In the genomic region with DNA sequence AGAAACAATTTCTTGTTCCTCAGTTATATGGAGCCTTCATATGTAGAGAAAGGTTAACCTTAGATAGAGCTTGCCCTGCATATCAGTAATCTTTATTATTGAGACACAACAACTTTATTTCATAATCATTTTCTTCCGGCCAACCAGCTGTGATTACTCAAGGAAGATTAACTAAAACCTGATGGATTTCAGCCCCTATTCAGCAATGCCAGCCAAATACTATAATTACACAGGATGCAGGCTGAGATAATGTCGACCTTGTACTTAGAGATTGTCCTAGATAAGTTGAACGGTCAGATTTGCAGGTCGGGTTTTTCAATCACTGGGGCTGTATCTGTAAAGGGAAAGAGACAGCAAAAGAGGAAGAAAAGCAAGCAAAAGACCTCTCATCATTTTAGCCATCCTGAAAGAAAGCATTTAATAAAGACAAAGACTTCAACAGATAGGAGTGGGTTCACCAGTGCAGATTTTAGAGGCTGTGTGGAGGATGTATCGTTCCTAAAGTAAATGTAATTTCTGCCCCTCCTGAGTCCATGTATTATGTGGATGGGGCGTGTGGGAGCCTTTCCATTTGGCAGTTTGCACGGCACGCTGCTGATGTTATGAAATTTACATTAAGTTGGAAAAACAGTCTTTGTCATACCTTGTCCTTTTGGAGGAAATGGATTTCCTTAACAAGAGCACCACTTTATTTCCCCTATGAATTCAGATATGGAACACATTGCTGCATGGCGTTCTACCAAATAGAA, we compare ENCODE assay signal across 11 cellular contexts.
DNase-seq lines count a peak whose midpoint lies in the region; ATAC-seq, FAIRE-seq and TF ChIP-seq lines count a peak whose summit lies in the region.
"Had no signal": no experiment of that assay in that cellular context is flagged by ENCODE, and none has a peak within 500 bp of the region (broad histone marks: within the 10 kb centered on the region; RNA-seq: fewer than 3 reads in every experiment).

No MANE protein-coding gene starts in this region.

- H3K4me3 ChIP-seq in HepG2 (replicated peaks in 1 of 3; ENCODE audit: insufficient read depth in 1 of 3, low read depth in 2 of 3, low read length in 3 of 3) (peak overlapping the region in 1 of 3 experiments; percentile 28; a peak in 2 of 6 replicates), subcutaneous abdominal adipose tissue (ENCODE audit: low read depth in 1 of 5, low read length in 5 of 5) (peak overlapping the region in 3 of 5 donors; percentile 1 to 15 (median 12)), mucosa of descending colon (no peak overlapping the region)

- CTCF ChIA-PET in HepG2 (lab: Yijun Ruan, JAX; ENCODE audit: low intra/inter-chr PET ratio, low total read pairs), result no interaction called here

- no peak for FAIRE-seq in HepG2 (lab: Jason Lieb, UNC)

- TF ChIP-seq CTCF in HepG2 (CRISPR knock-in tag; IDR thresholded peaks at IDR 0.05), result no peak
- TF ChIP-seq CTCF in mucosa of descending colon (IDR thresholded peaks at IDR 0.05), result no peak

- no peaks in the 10 kb centered on the region for H4K20me1 ChIP-seq in HepG2 (ENCODE audit: insufficient read depth, low read length)

- H3K36me3 ChIP-seq in HepG2 (replicated peaks in 1 of 2; ENCODE audit: control insufficient read depth in 1 of 2, insufficient read depth in 2 of 2, low read length in 2 of 2) (no peaks in the 10 kb centered on the region), subcutaneous abdominal adipose tissue (ENCODE audit: control insufficient read depth in 5 of 5, insufficient read depth in 5 of 5, low read length in 5 of 5) (no peaks in the 10 kb centered on the region), mucosa of descending colon (ENCODE audit: low read depth) (no peaks in the 10 kb centered on the region)

- peak; percentile 10 for DNase-seq in NCI-H69 (lab: John Stamatoyannopoulos, UW)
- peak; percentile 87 for DNase-seq in dermis blood vessel endothelial cell
- DNase-seq in HepG2 (ENCODE audit: low spot score), result peak; percentile 86
- DNase-seq in mucosa of descending colon, result no peak
- DNase-seq in GDM1 (lab: John Stamatoyannopoulos, UW), result no peak
- DNase-seq in KG1 (lab: John Stamatoyannopoulos, UW), result no peak
- DNase-seq: anterior cingulate cortex, NCI-H1417 treated with DMSO at 0.1 percent for 48 hours had no signal

- peak overlapping the region; percentile 71 for H3K4me2 ChIP-seq in HepG2 (ENCODE audit: low read depth, low read length)

- POLR2A ChIA-PET in HepG2 (lab: Yijun Ruan, JAX), result no interaction called here

- H3K27ac ChIP-seq in HepG2 (ENCODE audit: extremely low read length, insufficient read depth, low read length) (peak overlapping the region; percentile 52), subcutaneous abdominal adipose tissue (ENCODE audit: low read depth, low read length) (peak overlapping the region; percentile 10)

- 10% methylated on average over 9 of the region's 9 CpGs for WGBS in HepG2 (ENCODE audit: low lambda C conversion rate)

- in situ Hi-C loops in HepG2 (cut with HindIII; ENCODE audit: extremely low pct_ligation_motif_present, low pct_unique_long_range_greater_than_20kb), result no loop called here

- H3K79me2 ChIP-seq in HepG2 (ENCODE audit: insufficient read depth, low read length), result no peaks in the 10 kb centered on the region

- TF ChIP-seq EP300 in HepG2 (IDR thresholded peaks at IDR 0.05; ENCODE audit: low read depth in 2 of 2, low read length in 2 of 2) (peak in 1 of 2 experiments; percentile 70; a peak in 1 of 4 replicates), HepG2 (CRISPR knock-in tag; IDR thresholded peaks at IDR 0.05; ENCODE audit: borderline replicate concordance) (no peak; the same call in 1 of the 2 replicates)

- H2AFZ ChIP-seq in HepG2 (ENCODE audit: low read length), result no peak overlapping the region

- H3K9me3 ChIP-seq in HepG2 (ENCODE audit: low read length), result no peaks in the 10 kb centered on the region
- no peaks in the 10 kb centered on the region for H3K9me3 ChIP-seq in subcutaneous abdominal adipose tissue (ENCODE audit: control insufficient read depth in 5 of 5, low read length in 5 of 5)
- H3K9me3 ChIP-seq in mucosa of descending colon, result no peaks in the 10 kb centered on the region

- no peak for TF ChIP-seq POLR2A in HepG2 (IDR thresholded peaks at IDR 0.05; ENCODE audit: insufficient read depth in 1 of 2, low read depth in 2 of 2, low read length in 2 of 2)

- intact Hi-C loops in HepG2 (cut with micrococcal nuclease; ENCODE audit: unreplicated experiment) (no loop called here), mucosa of descending colon (cut with DNase I, micrococcal nuclease) (no loop called here)

- BruUV-seq in HepG2 (replicated peaks; lab: Mats Ljungman, UMichigan), result no TSS peak

- ATAC-seq in HepG2, result peak; percentile 98
- ATAC-seq in HG03342 (IDR thresholded peaks at IDR 0.05; ENCODE audit: unreplicated experiment), result no peak
- no peak for ATAC-seq in mucosa of descending colon
- ATAC-seq: left lobe of liver had no signal

- no peak overlapping the region for H3K9ac ChIP-seq in HepG2 (ENCODE audit: insufficient read depth, low read depth, low read length)
- H3K9ac ChIP-seq in subcutaneous abdominal adipose tissue (ENCODE audit: low read length in 5 of 5), result no peak overlapping the region

- H3K4me1 ChIP-seq in HepG2 (ENCODE audit: insufficient read depth, low read length) (peaks cover 40% of the 10 kb centered on the region), subcutaneous abdominal adipose tissue (ENCODE audit: control insufficient read depth in 5 of 5, insufficient read depth in 5 of 5, low read length in 5 of 5) (peaks cover 0 to 34% (median 21%) of the 10 kb centered on the region in 5 donors), mucosa of descending colon (ENCODE audit: low read depth) (no peaks in the 10 kb centered on the region)

- no peaks in the 10 kb centered on the region for H3K27me3 ChIP-seq in HepG2 (ENCODE audit: control insufficient read depth in 1 of 2, insufficient read depth in 2 of 2, low read length in 2 of 2)
- H3K27me3 ChIP-seq in subcutaneous abdominal adipose tissue (ENCODE audit: control insufficient read depth in 5 of 5, insufficient read depth in 4 of 5, low read length in 5 of 5), result no peaks in the 10 kb centered on the region

- TF ChIP-seq RAD21 in HepG2 (CRISPR knock-in tag; IDR thresholded peaks at IDR 0.05), result no peak

TF ChIP-seq in HepG2, 621 proteins besides CTCF, POLR2A, EP300 and RAD21 (continues in another document):
- TF ChIP-seq, protein P1, sequence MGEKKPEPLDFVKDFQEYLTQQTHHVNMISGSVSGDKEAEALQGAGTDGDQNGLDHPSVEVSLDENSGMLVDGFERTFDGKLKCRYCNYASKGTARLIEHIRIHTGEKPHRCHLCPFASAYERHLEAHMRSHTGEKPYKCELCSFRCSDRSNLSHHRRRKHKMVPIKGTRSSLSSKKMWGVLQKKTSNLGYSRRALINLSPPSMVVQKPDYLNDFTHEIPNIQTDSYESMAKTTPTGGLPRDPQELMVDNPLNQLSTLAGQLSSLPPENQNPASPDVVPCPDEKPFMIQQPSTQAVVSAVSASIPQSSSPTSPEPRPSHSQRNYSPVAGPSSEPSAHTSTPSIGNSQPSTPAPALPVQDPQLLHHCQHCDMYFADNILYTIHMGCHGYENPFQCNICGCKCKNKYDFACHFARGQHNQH (CRISPR knock-in tag; IDR thresholded peaks at IDR 0.05), result 0 out of 2 replicates have a peak, but pooled peaks have one; percentile 28
- peak; percentile 48; the same call in 1 of the 2 replicates for TF ChIP-seq TCF7 (IDR thresholded peaks at IDR 0.05; ENCODE audit: low read depth)
- TF ChIP-seq, protein P2, sequence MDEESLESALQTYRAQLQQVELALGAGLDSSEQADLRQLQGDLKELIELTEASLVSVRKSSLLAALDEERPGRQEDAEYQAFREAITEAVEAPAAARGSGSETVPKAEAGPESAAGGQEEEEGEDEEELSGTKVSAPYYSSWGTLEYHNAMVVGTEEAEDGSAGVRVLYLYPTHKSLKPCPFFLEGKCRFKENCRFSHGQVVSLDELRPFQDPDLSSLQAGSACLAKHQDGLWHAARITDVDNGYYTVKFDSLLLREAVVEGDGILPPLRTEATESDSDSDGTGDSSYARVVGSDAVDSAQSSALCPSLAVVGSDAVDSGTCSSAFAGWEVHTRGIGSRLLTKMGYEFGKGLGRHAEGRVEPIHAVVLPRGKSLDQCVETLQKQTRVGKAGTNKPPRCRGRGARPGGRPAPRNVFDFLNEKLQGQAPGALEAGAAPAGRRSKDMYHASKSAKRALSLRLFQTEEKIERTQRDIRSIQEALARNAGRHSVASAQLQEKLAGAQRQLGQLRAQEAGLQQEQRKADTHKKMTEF (CRISPR knock-in tag; IDR thresholded peaks at IDR 0.05), result peak; percentile 37; the same call in 1 of the 2 replicates
- TF ChIP-seq TBP (CRISPR knock-in tag; IDR thresholded peaks at IDR 0.05), result no peak
- TF ChIP-seq NCOA5 (CRISPR knock-in tag; IDR thresholded peaks at IDR 0.05), result no peak
- peak; percentile 66 for TF ChIP-seq POGZ (CRISPR knock-in tag; IDR thresholded peaks at IDR 0.05)
- no peak for TF ChIP-seq KDM4B (CRISPR knock-in tag; IDR thresholded peaks at IDR 0.05)
- TF ChIP-seq ZBTB42 (CRISPR knock-in tag; IDR thresholded peaks at IDR 0.05), result no peak
- TF ChIP-seq, protein P3, sequence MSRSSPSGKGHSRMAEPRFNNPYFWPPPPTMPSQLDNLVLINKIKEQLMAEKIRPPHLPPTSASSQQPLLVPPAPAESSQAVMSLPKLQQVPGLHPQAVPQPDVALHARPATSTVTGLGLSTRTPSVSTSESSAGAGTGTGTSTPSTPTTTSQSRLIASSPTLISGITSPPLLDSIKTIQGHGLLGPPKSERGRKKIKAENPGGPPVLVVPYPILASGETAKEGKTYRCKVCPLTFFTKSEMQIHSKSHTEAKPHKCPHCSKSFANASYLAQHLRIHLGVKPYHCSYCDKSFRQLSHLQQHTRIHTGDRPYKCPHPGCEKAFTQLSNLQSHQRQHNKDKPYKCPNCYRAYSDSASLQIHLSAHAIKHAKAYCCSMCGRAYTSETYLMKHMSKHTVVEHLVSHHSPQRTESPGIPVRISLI (CRISPR knock-in tag; IDR thresholded peaks at IDR 0.05; ENCODE audit: borderline replicate concordance), result peak; percentile 43; the same call in 1 of the 2 replicates
- TF ChIP-seq GFI1 (CRISPR knock-in tag; IDR thresholded peaks at IDR 0.05; ENCODE audit: borderline replicate concordance), result peak; percentile 88
- TF ChIP-seq, protein P4, sequence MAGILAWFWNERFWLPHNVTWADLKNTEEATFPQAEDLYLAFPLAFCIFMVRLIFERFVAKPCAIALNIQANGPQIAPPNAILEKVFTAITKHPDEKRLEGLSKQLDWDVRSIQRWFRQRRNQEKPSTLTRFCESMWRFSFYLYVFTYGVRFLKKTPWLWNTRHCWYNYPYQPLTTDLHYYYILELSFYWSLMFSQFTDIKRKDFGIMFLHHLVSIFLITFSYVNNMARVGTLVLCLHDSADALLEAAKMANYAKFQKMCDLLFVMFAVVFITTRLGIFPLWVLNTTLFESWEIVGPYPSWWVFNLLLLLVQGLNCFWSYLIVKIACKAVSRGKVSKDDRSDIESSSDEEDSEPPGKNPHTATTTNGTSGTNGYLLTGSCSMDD (CRISPR knock-in tag; IDR thresholded peaks at IDR 0.05), result no peak
- no peak for TF ChIP-seq KMT2B (CRISPR knock-in tag; IDR thresholded peaks at IDR 0.05)
- no peak for TF ChIP-seq NFE2L1 (CRISPR knock-in tag; IDR thresholded peaks at IDR 0.05; ENCODE audit: borderline replicate concordance)

Comparison
In these comparisons a context has a peak if more than half of its experiments do, and no peak if none do; other contexts are left out.
1. DNase-seq: peak in NCI-H69 (single experiment), dermis blood vessel endothelial cell (single experiment) and HepG2 (single experiment); none in mucosa of descending colon (0 of 3), GDM1 (single experiment) and KG1 (single experiment).